ENCODE assay signal across 30 cellular contexts in the genomic region with DNA sequence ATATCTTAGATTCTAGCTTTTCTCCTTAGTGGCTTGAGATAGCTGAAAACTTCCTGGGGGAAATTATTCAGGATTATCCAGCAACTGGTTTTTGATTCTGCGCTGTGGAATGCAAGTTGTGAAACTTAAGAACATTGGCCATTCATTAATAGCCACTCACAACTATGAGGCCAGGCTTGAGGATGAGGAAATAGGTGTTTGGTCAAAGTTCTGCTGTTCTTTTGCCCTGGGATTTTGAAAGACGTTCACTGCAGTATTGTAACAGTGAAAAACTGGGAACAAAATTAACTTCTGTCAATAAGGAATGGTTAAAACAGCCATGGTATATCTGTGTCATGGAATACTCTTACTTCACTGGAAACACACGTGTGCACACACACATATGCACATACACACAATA. TPM values are rescaled to one million over a fixed set of nuclear protein-coding genes. Genes with fewer than 3 reads are reported as not detected.
DNase-seq lines count a peak whose midpoint lies in the region; ATAC-seq and TF ChIP-seq lines count a peak whose summit lies in the region.
"Had no signal": no experiment of that assay in that cellular context is flagged by ENCODE, and none has a peak within 500 bp of the region (broad histone marks: within the 10 kb centered on the region; RNA-seq: fewer than 3 reads in every experiment).

No MANE protein-coding gene starts in this region.

- peaks cover 11% of the 10 kb centered on the region for H3K4me1 Mint-ChIP-seq in WTC11
- H3K4me1 Mint-ChIP-seq: naive thymus-derived CD4-positive, alpha-beta T cell had no signal

- CTCF ChIA-PET in WTC11 (lab: Charles Lee) = interaction anchor here (0.8 to 0.9 kb wide), 2 partner anchors 35 to 102 kb away, joined by 3 to 4 read pairs; no protein-coding TSS in a partner anchor

- H3K9me3 ChIP-seq in right lobe of liver = no peaks in the 10 kb centered on the region
- no peaks in the 10 kb centered on the region for H3K9me3 ChIP-seq in psoas muscle
- H3K9me3 ChIP-seq: spleen, testis, vagina had no signal

- no peak for TF ChIP-seq CTCF in WTC11 (IDR thresholded peaks at IDR 0.05)
- no peak for TF ChIP-seq CTCF in fibroblast of the aortic adventitia (IDR thresholded peaks at IDR 0.05; ENCODE audit: insufficient read depth, low read length)
- TF ChIP-seq CTCF in right lobe of liver (IDR thresholded peaks at IDR 0.05) = no peak
- TF ChIP-seq CTCF in psoas muscle (IDR thresholded peaks at IDR 0.05) = no peak

- no peaks in the 10 kb centered on the region for H3K27me3 ChIP-seq in right lobe of liver
- H3K27me3 ChIP-seq in psoas muscle (ENCODE audit: insufficient read depth in 3 of 3, low read length in 2 of 3) = no peaks in the 10 kb centered on the region
- H3K27me3 ChIP-seq: MG63, testis, vagina had no signal

- no peaks in the 10 kb centered on the region for H3K27me3 Mint-ChIP-seq in WTC11 (ENCODE audit: low read depth)

- intact Hi-C loops in right lobe of liver (cut with DNase I) (no loop called here), posterior cingulate gyrus (cut with DNase I) (no loop called here), psoas muscle (cut with DNase I) (no loop called here)

- DNase-seq in EH (ENCODE audit: low read depth) = peak; percentile 13
- DNase-seq in WTC11 (ENCODE audit: low spot score) = no peak
- DNase-seq in fibroblast of the aortic adventitia (ENCODE audit: low read depth) = peak; percentile 4
- DNase-seq in right lobe of liver = peak in 1 of 3 donors; percentile 77
- no peak for DNase-seq in stimulated activated CD4-positive, alpha-beta T cell treated with anti-CD3 and anti-CD28 coated beads, Interleukin-15, amount 100 ng/mL, for 24 hours
- no peak for DNase-seq in posterior cingulate gyrus
- no peak for DNase-seq in psoas muscle
- DNase-seq: activated CD8-positive, alpha-beta T cell treated with anti-CD3 and anti-CD28 coated beads for 36 hours; COR-L47; effector CD4-positive, alpha-beta T cell; erythroblast; MG63; naive thymus-derived CD4-positive, alpha-beta T cell; NCI-H1417 treated with DMSO at 0.1 percent for 48 hours; NCI-H446 treated with DMSO at 0.1 percent for 48 hours; retina; SHP77 treated with DMSO at 0.1 percent for 48 hours; spleen; stimulated activated CD4-positive, alpha-beta T cell treated with anti-CD3 and anti-CD28 coated beads, Interleukin-4, amount 100 ng/mL, for 24 hours; stimulated activated naive CD4-positive, alpha-beta T cell; T-helper 9 cell; testis had no signal

- H3K9me3 Mint-ChIP-seq in WTC11 = peaks cover 6% of the 10 kb centered on the region
- H3K9me3 Mint-ChIP-seq: activated CD8-positive, alpha-beta T cell treated with anti-CD3 and anti-CD28 coated beads for 36 hours; naive thymus-derived CD4-positive, alpha-beta T cell had no signal

- no peak for ATAC-seq in WTC11
- peak; percentile 63 to 85 (median 75) for ATAC-seq in right lobe of liver
- no peak for ATAC-seq in HG02970 (IDR thresholded peaks at IDR 0.05; ENCODE audit: low FRiP score, unreplicated experiment)
- ATAC-seq in psoas muscle = no peak
- ATAC-seq: activated CD8-positive, alpha-beta T cell treated with anti-CD3 and anti-CD28 coated beads for 36 hours; HCT116; naive thymus-derived CD4-positive, alpha-beta T cell had no signal

- WGBS in right lobe of liver (ENCODE audit: insufficient coverage, low coverage, low lambda C conversion rate, missing lambda C conversion rate) = 25% methylated on average over 3 of the region's 3 CpGs
- WGBS in psoas muscle, 3 donors = 57 to 68% (median 68%) methylated on average over 3 of the region's 3 CpGs

- POLR2A ChIA-PET in WTC11 (lab: Charles Lee) = no interaction called here

- no peak overlapping the region for H3K4me3 Mint-ChIP-seq in WTC11
- H3K4me3 Mint-ChIP-seq: activated CD8-positive, alpha-beta T cell treated with anti-CD3 and anti-CD28 coated beads for 36 hours; activated naive CD8-positive, alpha-beta T cell; mesothelial cell of epicardium; naive thymus-derived CD4-positive, alpha-beta T cell had no signal

- no peaks in the 10 kb centered on the region for H3K36me3 Mint-ChIP-seq in WTC11
- H3K36me3 Mint-ChIP-seq: activated naive CD8-positive, alpha-beta T cell; mesothelial cell of epicardium; naive thymus-derived CD4-positive, alpha-beta T cell had no signal

- H3K27ac Mint-ChIP-seq in WTC11 = 0 out of 2 replicates have a peak overlapping the region, but pooled peaks have one; percentile 40
- H3K27ac Mint-ChIP-seq: activated CD8-positive, alpha-beta T cell treated with anti-CD3 and anti-CD28 coated beads for 36 hours; activated naive CD8-positive, alpha-beta T cell; mesothelial cell of epicardium; naive thymus-derived CD4-positive, alpha-beta T cell had no signal

- H3K4me1 ChIP-seq in right lobe of liver (peaks cover 0 to 71% (median 28%) of the 10 kb centered on the region in 4 donors), psoas muscle (peaks cover 15% of the 10 kb centered on the region)
- H3K4me1 ChIP-seq: spleen, testis, vagina had no signal

- H3K4me3 ChIP-seq in fibroblast of the aortic adventitia (ENCODE audit: low read depth, low read length) (no peak overlapping the region), right lobe of liver (no peak overlapping the region), psoas muscle (no peak overlapping the region)
- H3K4me3 ChIP-seq: MG63, spleen, testis, vagina had no signal

- TF ChIP-seq POLR2A in right lobe of liver (IDR thresholded peaks at IDR 0.05) = no peak

- H3K27ac ChIP-seq in right lobe of liver = peak overlapping the region in 2 of 3 donors; percentile 49 to 72
- no peak overlapping the region for H3K27ac ChIP-seq in psoas muscle
- H3K27ac ChIP-seq: spleen, testis, vagina had no signal

- peaks cover 0 to 7% (median 0%) of the 10 kb centered on the region in 4 donors for H3K36me3 ChIP-seq in right lobe of liver
- no peaks in the 10 kb centered on the region for H3K36me3 ChIP-seq in psoas muscle (ENCODE audit: insufficient read depth in 1 of 2, low read depth in 1 of 2)
- H3K36me3 ChIP-seq: MG63, spleen, vagina had no signal

TF ChIP-seq in WTC11, 78 proteins besides CTCF, POLR2A, EP300 and RAD21 (continues in another document):
- TF ChIP-seq ZNF219 (CRISPR knock-in tag; IDR thresholded peaks at IDR 0.05; ENCODE audit: borderline replicate concordance) (no peak), ETV6 (CRISPR knock-in tag; IDR thresholded peaks at IDR 0.05) (no peak), IRF1 (CRISPR knock-in tag; IDR thresholded peaks at IDR 0.05) (no peak), CREB1 (CRISPR knock-in tag; IDR thresholded peaks at IDR 0.05) (no peak), E2F1 (CRISPR knock-in tag; IDR thresholded peaks at IDR 0.05) (no peak), ZBTB21 (CRISPR knock-in tag; IDR thresholded peaks at IDR 0.05; ENCODE audit: borderline replicate concordance) (no peak), ATF6 (CRISPR knock-in tag; IDR thresholded peaks at IDR 0.05) (no peak), PRRX2 (CRISPR knock-in tag; IDR thresholded peaks at IDR 0.05) (no peak)
- TF ChIP-seq, protein P1, sequence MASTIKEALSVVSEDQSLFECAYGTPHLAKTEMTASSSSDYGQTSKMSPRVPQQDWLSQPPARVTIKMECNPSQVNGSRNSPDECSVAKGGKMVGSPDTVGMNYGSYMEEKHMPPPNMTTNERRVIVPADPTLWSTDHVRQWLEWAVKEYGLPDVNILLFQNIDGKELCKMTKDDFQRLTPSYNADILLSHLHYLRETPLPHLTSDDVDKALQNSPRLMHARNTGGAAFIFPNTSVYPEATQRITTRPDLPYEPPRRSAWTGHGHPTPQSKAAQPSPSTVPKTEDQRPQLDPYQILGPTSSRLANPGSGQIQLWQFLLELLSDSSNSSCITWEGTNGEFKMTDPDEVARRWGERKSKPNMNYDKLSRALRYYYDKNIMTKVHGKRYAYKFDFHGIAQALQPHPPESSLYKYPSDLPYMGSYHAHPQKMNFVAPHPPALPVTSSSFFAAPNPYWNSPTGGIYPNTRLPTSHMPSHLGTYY (CRISPR knock-in tag; IDR thresholded peaks at IDR 0.05) = no peak

RNA-seq across cellular contexts. Expression of gene CTXND1, which starts 44.1 kb away (rescaled TPM):
- 0.04 to 0.05 TPM in 2 of 3 replicates, not detected in the other for total RNA-seq in WTC11 (2021)
- total RNA-seq in fibroblast of the aortic adventitia (ENCODE audit: low replicate concordance) = not detected in 2 replicates
- 10 to 100 TPM in 1 of 6 experiments, 1 to 10 TPM in 5; 2.7 to 10.1 (median 4.5) TPM for total RNA-seq in right lobe of liver
- total RNA-seq in psoas muscle = under 1 TPM in 2 of 4 donors, not detected in 2; 0.04 to 0.07 TPM
- polyA plus RNA-seq in psoas muscle = under 1 TPM in 2 of 3 donors, not detected in 1; 0.01 to 0.04 TPM
- total RNA-seq: A673; activated CD8-positive, alpha-beta T cell treated with anti-CD3 and anti-CD28 coated beads for 36 hours; glomerular endothelial cell; mesothelial cell of epicardium; naive thymus-derived CD4-positive, alpha-beta T cell had no signal
- polyA plus RNA-seq: BJ; naive thymus-derived CD4-positive, alpha-beta T cell had no signal

RNA-seq across cellular contexts. Expression of gene FAH, which starts 55.1 kb away (rescaled TPM):
- 21.7 to 23.7 TPM (median 22.8 TPM) in 3 replicates for total RNA-seq in WTC11 (2021)
- total RNA-seq in fibroblast of the aortic adventitia (ENCODE audit: low replicate concordance) = 28.9 and 38.1 TPM in 2 replicates
- total RNA-seq in right lobe of liver = 100 to 1,000 TPM; 164 to 250 (median 219) TPM
- total RNA-seq in psoas muscle = 10 to 100 TPM; 14.0 to 60.2 (median 35.7) TPM
- 10 to 100 TPM in 2 of 3 donors, 1 to 10 TPM in 1; 9.1 to 20.7 (median 11.3) TPM for polyA plus RNA-seq in psoas muscle

Comparison
In these comparisons a context has a peak if more than half of its experiments do, and no peak if none do; other contexts are left out.
1. DNase-seq: peak in EH (single experiment) and fibroblast of the aortic adventitia (single experiment); none in WTC11 (single experiment), stimulated activated CD4-positive, alpha-beta T cell treated with anti-CD3 and anti-CD28 coated beads, Interleukin-15, amount 100 ng/mL, for 24 hours (single experiment), posterior cingulate gyrus (0 of 10) and psoas muscle (0 of 2).
2. ATAC-seq: peak in right lobe of liver (4 of 4); none in WTC11 (single experiment), HG02970 (single experiment) and psoas muscle (0 of 4).